In the genomic region with DNA sequence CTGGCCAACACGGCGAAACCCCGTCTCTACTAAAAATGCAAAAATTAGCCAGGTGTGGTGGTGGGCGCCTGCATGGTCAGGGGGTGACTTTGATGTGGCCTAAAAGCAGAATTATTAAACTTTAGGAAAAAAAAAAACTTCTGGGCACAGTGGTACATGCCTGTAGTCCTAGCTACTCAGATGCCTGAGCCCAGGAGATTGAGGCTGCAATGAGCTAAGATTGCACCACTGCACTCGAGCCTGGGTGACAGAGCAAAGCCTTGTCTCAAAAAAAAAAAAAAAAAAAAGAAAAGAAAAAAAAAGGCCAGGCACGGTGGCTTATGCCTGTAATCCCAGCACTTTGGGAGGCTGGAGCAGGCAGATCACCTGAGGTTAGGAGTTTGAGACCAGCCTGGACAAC, we compare ENCODE assay signal across 1 cellular context. TPM values are rescaled to one million over a fixed set of nuclear protein-coding genes. Genes with fewer than 3 reads are reported as not detected.
"Had no signal": no experiment of that assay in that cellular context is flagged by ENCODE, and none has a peak within 500 bp of the region (broad histone marks: within the 10 kb centered on the region; RNA-seq: fewer than 3 reads in every experiment).

No MANE protein-coding gene starts in this region.

RNA-seq across cellular contexts. Expression of gene CARD14, which starts 29.5 kb away (rescaled TPM):
- total RNA-seq: thoracic aorta had no signal
